24 cellular contexts compared by ENCODE assay signal in the genomic region with DNA sequence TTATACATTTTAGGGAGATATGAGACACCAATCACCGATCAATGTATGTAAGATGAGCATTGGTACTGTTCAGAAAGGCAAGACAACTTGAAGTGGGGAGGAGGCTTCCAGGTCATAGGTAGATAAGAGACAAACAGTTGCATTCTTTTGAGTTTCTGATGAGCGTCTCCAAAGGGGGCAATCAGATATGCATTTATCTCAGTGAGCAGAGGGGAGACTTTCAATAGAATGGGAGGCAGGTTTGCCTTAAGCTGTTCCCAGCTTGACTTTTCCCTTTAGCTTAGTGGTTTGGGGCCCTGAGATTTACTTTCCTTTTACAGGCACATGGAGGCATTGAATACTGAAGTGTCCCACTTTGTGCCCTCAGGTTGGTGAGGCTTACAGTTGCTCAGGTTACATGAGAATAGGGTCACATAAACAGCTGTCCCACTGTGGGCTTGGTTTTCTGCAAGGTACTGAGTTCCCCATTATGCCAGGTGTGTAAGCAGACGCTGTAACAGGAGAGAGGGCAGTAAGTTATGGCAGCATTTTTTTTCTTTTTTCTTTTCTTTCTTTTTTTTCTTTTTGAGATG.
"Had no signal": no experiment of that assay in that cellular context is flagged by ENCODE, and none has a peak within 500 bp of the region (broad histone marks: within the 10 kb centered on the region; RNA-seq: fewer than 3 reads in every experiment).

No MANE protein-coding gene starts in this region.

- H3K4me3 ChIP-seq: cardiac muscle cell, Peyer's patch, SJCRH30 had no signal

- H3K27ac Mint-ChIP-seq: activated CD8-positive, alpha-beta T cell treated with anti-CD3 and anti-CD28 coated beads for 36 hours; activated naive CD4-positive, alpha-beta T cell treated with anti-CD3 and anti-CD28 coated beads, Interleukin-2, amount 10 ng/mL, durations not matched to agents 7 days and 5 days; activated naive CD8-positive, alpha-beta T cell treated with anti-CD3 and anti-CD28 coated beads for 36 hours had no signal

- H3K9ac ChIP-seq: KMS-11, SK-N-SH had no signal

- H3K9me3 ChIP-seq: Peyer's patch, SK-N-SH had no signal

- H3K27ac ChIP-seq: brain microvascular endothelial cell, cardiac muscle cell, KMS-11, Peyer's patch, RWPE1, SJCRH30 had no signal

- H3K27me3 Mint-ChIP-seq: activated CD8-positive, alpha-beta T cell treated with anti-CD3 and anti-CD28 coated beads for 36 hours; activated naive CD8-positive, alpha-beta T cell treated with anti-CD3 and anti-CD28 coated beads for 36 hours had no signal

- H3K36me3 Mint-ChIP-seq: activated naive CD4-positive, alpha-beta T cell treated with anti-CD3 and anti-CD28 coated beads, Interleukin-2, amount 10 ng/mL, durations not matched to agents 7 days and 5 days; activated naive CD8-positive, alpha-beta T cell treated with anti-CD3 and anti-CD28 coated beads for 36 hours had no signal

- H3K36me3 ChIP-seq: brain microvascular endothelial cell, cardiac muscle cell, Peyer's patch, SJCRH30 had no signal

- H3K4me1 ChIP-seq: Peyer's patch, SJCRH30 had no signal

- H3K27me3 ChIP-seq: cardiac muscle cell, Peyer's patch, SJCRH30 had no signal

- DNase-seq: activated CD4-positive, alpha-beta T cell treated with anti-CD3 and anti-CD28 coated beads for 4 hours; activated CD8-positive, alpha-beta T cell treated with anti-CD3 and anti-CD28 coated beads for 36 hours; activated gamma-delta T cell treated with Interleukin-2 at 50 U/mL for 16 hours; activated naive CD4-positive, alpha-beta T cell treated with anti-CD3 and anti-CD28 coated beads, Interleukin-2, amount 10 ng/mL, durations not matched to agents 7 days and 5 days; activated naive CD8-positive, alpha-beta T cell treated with anti-CD3 and anti-CD28 coated beads for 36 hours; activated T-cell treated with anti-CD3 and anti-CD28 coated beads, Interleukin-2, amount 50 U/mL, for 4 hours; brain microvascular endothelial cell; cerebellar nuclear complex; NCI-H1092; NCI-H1417; NCI-H1930; NCI-H2171; NCI-H226; NCI-H510A; NCI-H69; NK-92 treated with Interleukin-12 subunit alpha and Interleukin-12 subunit beta, amount 100 ng/mL, for 24 hours; Right ventricle myocardium superior; SJCRH30; SK-N-SH; SW 1271 had no signal

- H3K4me3 Mint-ChIP-seq: activated CD8-positive, alpha-beta T cell treated with anti-CD3 and anti-CD28 coated beads for 36 hours; activated naive CD4-positive, alpha-beta T cell treated with anti-CD3 and anti-CD28 coated beads, Interleukin-2, amount 10 ng/mL, durations not matched to agents 7 days and 5 days; activated naive CD8-positive, alpha-beta T cell treated with anti-CD3 and anti-CD28 coated beads for 36 hours; activated T-cell treated with anti-CD3 and anti-CD28 coated beads, Interleukin-2, amount 50 U/mL, for 4 hours had no signal

- H3K9me3 Mint-ChIP-seq: activated CD8-positive, alpha-beta T cell treated with anti-CD3 and anti-CD28 coated beads for 36 hours had no signal

- H3K4me1 Mint-ChIP-seq: activated naive CD4-positive, alpha-beta T cell treated with anti-CD3 and anti-CD28 coated beads, Interleukin-2, amount 10 ng/mL, durations not matched to agents 7 days and 5 days; activated naive CD8-positive, alpha-beta T cell treated with anti-CD3 and anti-CD28 coated beads for 36 hours had no signal
